Comparison of ENCODE assay signal across 1 cellular context in genomic region chr17:78184868-78185267, GRCh38.
TF ChIP-seq lines count a peak whose summit lies in the region.

No MANE protein-coding gene starts in this region.

TF ChIP-seq in IMR-90, 13 proteins besides CTCF, POLR2A, EP300 and RAD21:
- TF ChIP-seq USF2 (IDR thresholded peaks at IDR 0.05; ENCODE audit: low read depth, low read length), result no peak
- no peak for TF ChIP-seq MAZ (IDR thresholded peaks at IDR 0.05; ENCODE audit: borderline replicate concordance, low read depth, low read length)
- TF ChIP-seq ELK1 (IDR thresholded peaks at IDR 0.05; ENCODE audit: borderline replicate concordance, low read depth, low read length), result no peak
- no peak for TF ChIP-seq SMC3 (IDR thresholded peaks at IDR 0.05; ENCODE audit: low read depth, low read length)
- no peak for TF ChIP-seq MXI1 (IDR thresholded peaks at IDR 0.05; ENCODE audit: borderline replicate concordance, low read depth, low read length)
- no peak for TF ChIP-seq NFE2L2 (IDR thresholded peaks at IDR 0.05; ENCODE audit: low read depth, low read length)
- TF ChIP-seq RCOR1 (IDR thresholded peaks at IDR 0.05; ENCODE audit: insufficient replicate concordance, low read length), result no peak
- TF ChIP-seq BHLHE40 (IDR thresholded peaks at IDR 0.05; ENCODE audit: low read depth, low read length), result no peak
- no peak for TF ChIP-seq FOS (IDR thresholded peaks at IDR 0.05; ENCODE audit: low read depth, low read length)
- TF ChIP-seq CEBPB (IDR thresholded peaks at IDR 0.05; ENCODE audit: low read depth, low read length), result no peak
- no peak for TF ChIP-seq CHD1 (IDR thresholded peaks at IDR 0.05; ENCODE audit: low read depth, low read length)
- no peak for TF ChIP-seq MAFK (IDR thresholded peaks at IDR 0.05; ENCODE audit: low read depth, low read length)
- no peak for TF ChIP-seq RFX5 (IDR thresholded peaks at IDR 0.05; ENCODE audit: low read depth, low read length)
